Comparison of ENCODE assay signal across 11 cellular contexts in the genomic region with DNA sequence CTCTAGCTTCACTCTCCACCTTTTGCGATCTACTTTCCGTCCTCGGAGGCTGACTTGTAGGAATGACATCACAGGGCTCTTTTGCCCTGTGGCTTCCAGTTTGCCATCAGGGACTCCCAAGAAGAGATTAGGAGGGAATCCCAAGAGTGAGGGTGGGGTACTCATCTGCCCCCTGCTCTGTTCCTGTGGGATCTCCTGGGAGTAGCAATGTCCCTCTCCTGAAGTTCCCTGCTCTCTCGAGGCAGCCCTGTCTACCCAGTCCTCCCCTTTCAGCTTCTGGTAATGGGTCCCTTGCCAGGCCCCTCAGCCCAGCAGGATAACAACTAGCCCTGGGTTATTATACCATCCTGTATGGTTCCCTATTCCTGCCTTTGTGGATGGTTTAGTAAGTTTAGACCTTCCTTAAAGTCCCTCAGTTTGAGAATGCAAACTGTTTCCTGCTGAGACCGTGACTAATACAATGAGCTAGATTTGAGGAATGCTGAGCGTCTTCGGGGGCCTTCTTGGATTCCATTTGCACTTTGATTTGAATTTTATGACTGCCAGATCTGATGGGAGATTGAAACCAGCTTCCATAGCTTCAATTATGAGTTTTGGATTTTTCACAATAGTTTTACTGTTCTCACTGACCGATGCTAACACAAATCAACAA.
DNase-seq lines count a peak whose midpoint lies in the region; FAIRE-seq and TF ChIP-seq lines count a peak whose summit lies in the region.
"Had no signal": no experiment of that assay in that cellular context is flagged by ENCODE, and none has a peak within 500 bp of the region (broad histone marks: within the 10 kb centered on the region; RNA-seq: fewer than 3 reads in every experiment).

No MANE protein-coding gene starts in this region.

- peak; percentile 44 for DNase-seq in DMS79 treated with DMSO at 0.1 percent for 48 hours (lab: John Stamatoyannopoulos, UW)
- DNase-seq in DMS79 (lab: John Stamatoyannopoulos, UW) = no peak
- peak; percentile 6 for DNase-seq in T1000 (lab: John Stamatoyannopoulos, UW)
- peak; percentile 54 for DNase-seq in fibroblast of villous mesenchyme (ENCODE audit: low read depth)
- DNase-seq in GM19239 (ENCODE audit: insufficient read length, low spot score) = no peak
- DNase-seq in stimulated activated CD4-positive, alpha-beta T cell treated with anti-CD3 and anti-CD28 coated beads, Interleukin-4, amount 100 ng/mL, for 1 hour = no peak
- no peak for DNase-seq in NCI-H82 (lab: John Stamatoyannopoulos, UW)
- DNase-seq: activated CD4-positive, alpha-beta T cell treated with anti-CD3 and anti-CD28 coated beads, Interleukin-2, amount 50 U/mL, for 48 hours; SHP77 had no signal

- TF ChIP-seq CTCF in fibroblast of villous mesenchyme (IDR thresholded peaks at IDR 0.05; ENCODE audit: insufficient read depth, low read depth, low read length) = no peak

- peak overlapping the region in 16 of 21 experiments; percentile 12 to 85 (median 53) for H3K27ac ChIP-seq in skin epidermis
- H3K27ac ChIP-seq: 22Rv1 had no signal

- H3K4me3 ChIP-seq in fibroblast of villous mesenchyme (ENCODE audit: low read depth, low read length) (no peak overlapping the region), skin epidermis (no peak overlapping the region)

- no peak for FAIRE-seq in GM19239 (lab: Jason Lieb, UNC)

Comparison
In these comparisons a context has a peak if more than half of its experiments do, and no peak if none do; other contexts are left out.
1. DNase-seq: peak in DMS79 treated with DMSO at 0.1 percent for 48 hours (single experiment), T1000 (single experiment) and fibroblast of villous mesenchyme (single experiment); none in DMS79 (single experiment), GM19239 (single experiment), stimulated activated CD4-positive, alpha-beta T cell treated with anti-CD3 and anti-CD28 coated beads, Interleukin-4, amount 100 ng/mL, for 1 hour (single experiment) and NCI-H82 (single experiment).